Comparison of ENCODE assay signal across 10 cellular contexts in the genomic region with DNA sequence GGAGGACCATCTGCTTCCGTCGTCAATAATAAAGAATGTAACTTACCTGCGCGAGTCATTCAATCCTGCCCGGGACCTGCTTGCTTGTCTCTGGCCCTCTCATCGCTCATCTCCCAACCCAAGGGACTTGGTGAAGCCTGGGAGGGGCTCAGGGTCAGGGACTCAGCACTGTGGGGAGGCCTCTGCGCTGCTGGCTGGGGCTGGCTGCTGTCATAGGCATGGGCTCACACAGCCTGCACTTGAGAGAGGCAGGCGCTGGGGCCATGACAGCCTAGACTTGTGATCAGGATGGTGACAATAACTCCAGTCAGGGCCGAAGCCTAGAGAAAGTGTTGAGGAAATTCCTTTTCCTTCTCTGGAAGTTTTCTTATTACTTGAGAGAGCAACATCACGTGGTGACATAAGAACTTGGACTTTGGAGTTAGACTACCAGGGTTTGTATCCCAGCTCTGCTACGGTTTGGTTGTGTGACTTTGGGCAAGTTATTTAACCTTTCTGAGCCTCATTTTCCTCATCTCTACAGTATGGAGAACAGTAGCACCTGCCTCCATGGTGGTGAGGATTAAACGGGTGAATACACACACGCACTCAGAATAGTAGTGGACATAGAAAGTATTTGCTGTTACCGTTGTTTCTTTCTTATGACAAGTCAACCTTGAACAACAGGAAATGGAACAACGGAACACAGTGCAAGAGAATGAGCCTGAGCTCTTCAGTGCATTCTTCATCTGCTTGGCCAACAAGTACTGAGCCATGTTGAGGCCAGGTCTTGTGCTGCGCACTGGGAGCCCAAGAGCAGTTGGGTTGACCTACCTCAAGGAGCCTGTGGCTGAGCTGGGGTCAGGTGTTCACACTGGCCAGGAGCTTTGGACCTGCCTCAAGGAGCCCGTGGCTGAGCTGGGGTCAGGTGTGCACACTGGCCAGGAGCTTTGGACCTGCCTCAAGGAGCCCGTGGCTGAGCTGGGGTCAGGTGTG.
DNase-seq lines count a peak whose midpoint lies in the region; ATAC-seq lines count a peak whose summit lies in the region.
"Had no signal": no experiment of that assay in that cellular context is flagged by ENCODE, and none has a peak within 500 bp of the region (broad histone marks: within the 10 kb centered on the region; RNA-seq: fewer than 3 reads in every experiment).

No MANE protein-coding gene starts in this region.

- ATAC-seq in HG02763 (IDR thresholded peaks at IDR 0.05; ENCODE audit: unreplicated experiment) = peak; percentile 62
- no peak for ATAC-seq in GM19324 (IDR thresholded peaks at IDR 0.05; ENCODE audit: low FRiP score, unreplicated experiment)
- ATAC-seq: psoas muscle had no signal

- DNase-seq in activated CD8-positive, alpha-beta memory T cell treated with anti-CD3 and anti-CD28 coated beads for 24 hours = peak; percentile 47
- DNase-seq in activated CD8-positive, alpha-beta memory T cell treated with anti-CD3 and anti-CD28 coated beads, Interleukin-2, amount 50 U/mL, for 4 hours = no peak
- DNase-seq in NCI-H524 (lab: John Stamatoyannopoulos, UW) (peak; percentile 65 to 93), hypothalamus (lab: John Stamatoyannopoulos, UW) (no peak), T1000 (lab: John Stamatoyannopoulos, UW) (no peak)
- peak; percentile 15 for DNase-seq in stimulated activated CD8-positive, alpha-beta memory T cell treated with anti-CD3 and anti-CD28 coated beads, Interleukin-4, amount 100 ng/mL, for 48 hours
- DNase-seq: endodermal cell, psoas muscle had no signal

Comparison
In these comparisons a context has a peak if more than half of its experiments do, and no peak if none do; other contexts are left out.
1. DNase-seq: peak in activated CD8-positive, alpha-beta memory T cell treated with anti-CD3 and anti-CD28 coated beads for 24 hours (single experiment), NCI-H524 (2 of 2) and stimulated activated CD8-positive, alpha-beta memory T cell treated with anti-CD3 and anti-CD28 coated beads, Interleukin-4, amount 100 ng/mL, for 48 hours (single experiment); none in activated CD8-positive, alpha-beta memory T cell treated with anti-CD3 and anti-CD28 coated beads, Interleukin-2, amount 50 U/mL, for 4 hours (single experiment), hypothalamus (0 of 51) and T1000 (single experiment).